Comparison of ENCODE assay signal across 13 cellular contexts in the genomic region with DNA sequence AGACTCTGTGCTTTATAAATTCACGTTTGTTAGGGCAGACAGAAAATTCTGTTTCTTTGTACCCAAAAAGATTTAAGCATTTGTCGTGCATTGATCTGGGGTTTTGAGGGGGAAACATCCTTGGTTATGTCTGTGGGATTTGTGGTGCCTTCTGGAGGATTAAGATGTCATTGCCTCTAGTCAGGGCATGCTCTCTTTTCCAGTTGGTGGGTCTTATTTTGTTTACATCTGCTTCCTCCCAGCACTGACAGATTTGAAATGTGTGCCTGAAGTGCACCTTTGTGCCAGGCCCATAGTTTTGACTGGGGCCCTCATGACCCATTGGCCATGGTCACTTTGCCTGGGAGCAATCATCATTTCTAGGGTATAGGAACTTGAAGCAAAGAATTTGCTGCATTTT.
DNase-seq lines count a peak whose midpoint lies in the region; ATAC-seq and TF ChIP-seq lines count a peak whose summit lies in the region.
"Had no signal": no experiment of that assay in that cellular context is flagged by ENCODE, and none has a peak within 500 bp of the region (broad histone marks: within the 10 kb centered on the region; RNA-seq: fewer than 3 reads in every experiment).

No MANE protein-coding gene starts in this region.

- peak; percentile 63 for ATAC-seq in effector memory CD8-positive, alpha-beta T cell (replicated peaks)
- ATAC-seq: A549, HCT116 had no signal

- H3K4me3 Mint-ChIP-seq in effector memory CD8-positive, alpha-beta T cell, result no peak overlapping the region
- no peak overlapping the region for H3K4me3 Mint-ChIP-seq in nephron
- H3K4me3 Mint-ChIP-seq in type B pancreatic cell, result no peak overlapping the region
- H3K4me3 Mint-ChIP-seq: CD14-positive monocyte had no signal

- H3K27ac Mint-ChIP-seq in effector memory CD8-positive, alpha-beta T cell, result peak overlapping the region; percentile 5 to 56
- H3K27ac Mint-ChIP-seq in nephron, result peak overlapping the region in 2 of 3 experiments; percentile 12 to 44
- H3K27ac Mint-ChIP-seq in type B pancreatic cell, result peak overlapping the region; percentile 24

- peaks cover 49 to 61% of the 10 kb centered on the region in 2 donors for H3K4me1 Mint-ChIP-seq in effector memory CD8-positive, alpha-beta T cell (ENCODE audit: low read depth in 2 of 2)
- H3K4me1 Mint-ChIP-seq in nephron (peaks cover 48% of the 10 kb centered on the region), type B pancreatic cell (ENCODE audit: unreplicated experiment) (peaks cover 41% of the 10 kb centered on the region)

- no peaks in the 10 kb centered on the region for H3K9me3 Mint-ChIP-seq in effector memory CD8-positive, alpha-beta T cell
- H3K9me3 Mint-ChIP-seq in nephron, result no peaks in the 10 kb centered on the region
- H3K9me3 Mint-ChIP-seq in type B pancreatic cell, result peaks cover under 1% of the 10 kb centered on the region
- H3K9me3 Mint-ChIP-seq: CD8-positive, alpha-beta memory T cell had no signal

- H3K27me3 Mint-ChIP-seq in effector memory CD8-positive, alpha-beta T cell, result no peaks in the 10 kb centered on the region
- H3K27me3 Mint-ChIP-seq in nephron (ENCODE audit: low read depth) (no peaks in the 10 kb centered on the region), type B pancreatic cell (no peaks in the 10 kb centered on the region)

- peaks cover 30% of the 10 kb centered on the region for H3K36me3 Mint-ChIP-seq in effector memory CD8-positive, alpha-beta T cell (ENCODE audit: insufficient read depth)
- H3K36me3 Mint-ChIP-seq in nephron (ENCODE audit: low read depth), result peaks cover 11% of the 10 kb centered on the region
- H3K36me3 Mint-ChIP-seq in type B pancreatic cell, result peaks cover 10% of the 10 kb centered on the region
- H3K36me3 Mint-ChIP-seq: CD14-positive monocyte had no signal

- DNase-seq in Jurkat, Clone E6-1 (ENCODE audit: low read depth, low spot score), result peak; percentile 54
- DNase-seq in effector memory CD8-positive, alpha-beta T cell, result no peak
- DNase-seq in type B pancreatic cell (ENCODE audit: extremely low spot score, unreplicated experiment) (no peak), COR-L47 (lab: John Stamatoyannopoulos, UW) (no peak), DMS53 treated with DMSO at 0.1 percent for 48 hours (lab: John Stamatoyannopoulos, UW; ENCODE audit: unreplicated experiment) (no peak)
- DNase-seq: CD8-positive, alpha-beta memory T cell; DMS53; GM23248; IMR-90 had no signal

- no peak for TF ChIP-seq CTCF in nephron (IDR thresholded peaks at IDR 0.05; ENCODE audit: unreplicated experiment in 3 of 3)
- no peak for TF ChIP-seq CTCF in type B pancreatic cell (conservative IDR thresholded peaks at IDR 0.05)

- H3K4me3 ChIP-seq in Jurkat, Clone E6-1 (ENCODE audit: low read length), result no peak overlapping the region
- H3K4me3 ChIP-seq: A549, GM23248 had no signal
